Comparison of ENCODE assay signal across 8 cellular contexts in genomic region chr6:85460951-85461805, GRCh38. TPM values are rescaled to one million over a fixed set of nuclear protein-coding genes. Genes with fewer than 3 reads are reported as not detected.
DNase-seq lines count a peak whose midpoint lies in the region; ATAC-seq, FAIRE-seq and TF ChIP-seq lines count a peak whose summit lies in the region.

No MANE protein-coding gene starts in this region.

- H3K9ac ChIP-seq in GM12878 (ENCODE audit: control insufficient read depth, insufficient read depth, low read length) (peak overlapping the region; percentile 40), neural progenitor cell (no peak overlapping the region)

- no peaks in the 10 kb centered on the region for H3F3A ChIP-seq in neural progenitor cell (ENCODE audit: low read depth)

- H3K4me1 Mint-ChIP-seq in neural progenitor cell = peaks cover 6% of the 10 kb centered on the region

- H3K27ac Mint-ChIP-seq in neural progenitor cell = no peak overlapping the region

- H3K4me3 Mint-ChIP-seq in neural progenitor cell = no peak overlapping the region

- H3K9me3 ChIP-seq in GM12878 (replicated peaks; ENCODE audit: control insufficient read depth, insufficient read depth, low read length) = no peaks in the 10 kb centered on the region
- no peaks in the 10 kb centered on the region for H3K9me3 ChIP-seq in neural progenitor cell (ENCODE audit: low read depth)

- H3K4me3 ChIP-seq in GM12878 = no peak overlapping the region; the same call in 1 of the 2 replicates
- H3K4me3 ChIP-seq in neural progenitor cell = no peak overlapping the region

- TF ChIP-seq POLR2A in GM12878 (IDR thresholded peaks at IDR 0.05; ENCODE audit: low read depth, low read length) = no peak

- peak overlapping the region; percentile 71 for H2AFZ ChIP-seq in GM12878 (ENCODE audit: control insufficient read depth, low read depth, low read length)
- H2AFZ ChIP-seq in neural progenitor cell (replicated peaks) = no peak overlapping the region

- TF ChIP-seq RAD21 in GM12878 (IDR thresholded peaks at IDR 0.05; ENCODE audit: insufficient read depth, low read depth, low read length) = peak; percentile 10; the same call in 1 of the 2 replicates

- no peaks in the 10 kb centered on the region for H3K36me3 ChIP-seq in GM12878 (ENCODE audit: control insufficient read depth in 2 of 2, insufficient read depth in 2 of 2, low read length in 1 of 2)
- H3K36me3 ChIP-seq in neural progenitor cell = no peaks in the 10 kb centered on the region

- H3K4me1 ChIP-seq in GM12878 (ENCODE audit: control insufficient read depth, insufficient read depth, low read length) (peaks cover 59% of the 10 kb centered on the region), neural progenitor cell (no peaks in the 10 kb centered on the region)

- H3K79me2 ChIP-seq in GM12878 (ENCODE audit: control insufficient read depth, insufficient read depth, low read length) = peaks cover 2% of the 10 kb centered on the region
- no peaks in the 10 kb centered on the region for H3K79me2 ChIP-seq in neural progenitor cell (ENCODE audit: low read depth)

- peak; percentile 89 to 92 for TF ChIP-seq EP300 in GM12878 (IDR thresholded peaks at IDR 0.05; ENCODE audit: borderline replicate concordance in 1 of 2, control insufficient read depth in 1 of 2, low read depth in 2 of 2, low read length in 2 of 2)

- no peaks in the 10 kb centered on the region for H3K27me3 ChIP-seq in GM12878 (replicated peaks in 1 of 2; ENCODE audit: control insufficient read depth in 2 of 2, insufficient read depth in 2 of 2, low read length in 1 of 2)
- H3K27me3 ChIP-seq in neural progenitor cell = no peaks in the 10 kb centered on the region

- 7% methylated on average over 3 of the region's 3 CpGs for WGBS in GM12878 (ENCODE audit: insufficient coverage, insufficient replicate concordance, low lambda C conversion rate, missing lambda C conversion rate)

- POLR2A ChIA-PET in GM12878 (lab: Charles Lee) = interaction anchor here (1.0 to 8.0 kb wide), 4 partner anchors 10 to 217 kb away, joined by 3 to 64 read pairs (median 6); partner anchors contain the start of gene NT5E

- RAD21 ChIA-PET in GM12878 (lab: Charles Lee; ENCODE audit: unreplicated experiment) = interaction anchor here (0.5 to 7.3 kb wide), 10 partner anchors 10 to 170 kb away, joined by 3 to 76 read pairs (median 4); partner anchors contain the start of gene NT5E

- intact Hi-C loops in GM12878 (cut with micrococcal nuclease; ENCODE audit: unreplicated experiment) = no loop called here
- intact Hi-C loops in sciatic nerve (cut with DNase I) = no loop called here

- no peaks in the 10 kb centered on the region for H3K36me3 Mint-ChIP-seq in neural progenitor cell

- ATAC-seq in GM18502 (IDR thresholded peaks at IDR 0.05; ENCODE audit: poor library complexity, unreplicated experiment) = peak; percentile 75
- ATAC-seq in GM21723 (IDR thresholded peaks at IDR 0.05; ENCODE audit: unreplicated experiment) = peak; percentile 92
- peak; percentile 84 for ATAC-seq in GM12878
- peak; percentile 84 for ATAC-seq in sciatic nerve

- H3K4me2 ChIP-seq in GM12878 (ENCODE audit: control insufficient read depth, insufficient read depth) = peak overlapping the region; percentile 88
- H3K4me2 ChIP-seq in neural progenitor cell = no peak overlapping the region

- no peaks in the 10 kb centered on the region for H3K9me3 Mint-ChIP-seq in neural progenitor cell

- CTCF ChIA-PET in GM12878 (lab: Yijun Ruan, JAX) = interaction anchor here (0.8 to 3.8 kb wide), 5 partner anchors 11 to 76 kb away, joined by 3 to 52 read pairs (median 4); partner anchors contain the start of gene NT5E

- TF ChIP-seq CTCF in GM12878 (IDR thresholded peaks at IDR 0.05 in 2 of 3, conservative IDR thresholded peaks at IDR 0.05 in 1 of 3; ENCODE audit: control insufficient read depth in 2 of 3, extremely low read depth in 1 of 3, insufficient read depth in 1 of 3, low read depth in 3 of 3, low read length in 3 of 3) (no peak), neural progenitor cell (IDR thresholded peaks at IDR 0.05) (no peak)

- in situ Hi-C loops in GM12878 (cut with MboI) = no loop called here

- no TSS peak for BruUV-seq in GM12878 (replicated peaks; lab: Mats Ljungman, UMichigan)

- FAIRE-seq in GM12878 (lab: Jason Lieb, UNC) = peak; percentile 77

- SMC1A ChIA-PET in GM12878 (lab: Charles Lee; ENCODE audit: uncharacterized antibody, unreplicated experiment) = interaction anchor here (0.5 to 9.8 kb wide), 9 partner anchors 12 to 413 kb away, joined by 3 to 138 read pairs (median 4); partner anchors contain the start of gene NT5E

- peaks cover 2% of the 10 kb centered on the region for H3K27me3 Mint-ChIP-seq in neural progenitor cell (ENCODE audit: insufficient read depth, low read depth)

- H4K20me1 ChIP-seq in GM12878 (ENCODE audit: control insufficient read depth, insufficient read depth) (no peaks in the 10 kb centered on the region), neural progenitor cell (ENCODE audit: low read depth) (no peaks in the 10 kb centered on the region)

- peak overlapping the region; percentile 74 for H3K27ac ChIP-seq in GM12878 (ENCODE audit: control insufficient read depth, insufficient read depth)
- no peak overlapping the region for H3K27ac ChIP-seq in neural progenitor cell

- DNase-seq in Kasumi-1 (lab: John Stamatoyannopoulos, UW) = peak; percentile 89 to 91
- DNase-seq in GM12878 (ENCODE audit: low read depth, low spot score) = peak; percentile 85
- DNase-seq in sciatic nerve (ENCODE audit: low spot score) = no peak
- DNase-seq in C1 segment of cervical spinal cord (lab: John Stamatoyannopoulos, UW) = no peak
- no peak for DNase-seq in neural progenitor cell (ENCODE audit: low spot score)
- DNase-seq in RKO (ENCODE audit: low spot score) = no peak

TF ChIP-seq in GM12878, 131 proteins besides CTCF, POLR2A, EP300 and RAD21 (continues in another document):
- TF ChIP-seq POLR2AphosphoS2 (IDR thresholded peaks at IDR 0.05; ENCODE audit: low read depth, low read length) (no peak), HDAC6 (IDR thresholded peaks at IDR 0.05; ENCODE audit: unreplicated experiment) (no peak), ZSCAN29 (IDR thresholded peaks at IDR 0.05) (0 out of 2 replicates have a peak, but pooled peaks have one; percentile 42), RBBP5 (conservative IDR thresholded peaks at IDR 0.05) (no peak), STAT1 (conservative IDR thresholded peaks at IDR 0.05) (no peak), ZNF384 (IDR thresholded peaks at IDR 0.05; ENCODE audit: borderline replicate concordance, low read depth, low read length) (no peak), SKIL (IDR thresholded peaks at IDR 0.05; ENCODE audit: low read depth, poor library complexity, severe bottlenecking) (peak; percentile 89), IKZF2 (IDR thresholded peaks at IDR 0.05) (peak; percentile 81 to 92), SMC3 (IDR thresholded peaks at IDR 0.05; ENCODE audit: borderline replicate concordance, low read length) (no peak; the same call in 1 of the 2 replicates), WRNIP1 (IDR thresholded peaks at IDR 0.05; ENCODE audit: borderline replicate concordance, low read depth, low read length) (no peak), BMI1 (IDR thresholded peaks at IDR 0.05; ENCODE audit: borderline replicate concordance) (peak; percentile 50; the same call in 1 of the 2 replicates), MEF2A (IDR thresholded peaks at IDR 0.05; ENCODE audit: insufficient read depth, low read depth, low read length) (peak; percentile 97), ATF7 (IDR thresholded peaks at IDR 0.05; ENCODE audit: low read depth) (peak; percentile 94), JUND (IDR thresholded peaks at IDR 0.05; ENCODE audit: low read depth, low read length) (no peak)
- TF ChIP-seq, protein P1, sequence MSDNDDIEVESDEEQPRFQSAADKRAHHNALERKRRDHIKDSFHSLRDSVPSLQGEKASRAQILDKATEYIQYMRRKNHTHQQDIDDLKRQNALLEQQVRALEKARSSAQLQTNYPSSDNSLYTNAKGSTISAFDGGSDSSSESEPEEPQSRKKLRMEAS (IDR thresholded peaks at IDR 0.05; ENCODE audit: low read depth, low read length) = no peak

RNA-seq across cellular contexts. Expression of gene NT5E, which starts 11.3 kb away (rescaled TPM):
- 2.2 and 2.5 TPM in 2 replicates for total RNA-seq in GM12878 (2013; cell fraction: nucleolus; rRNA removed)
- 8.2 and 8.4 TPM in 2 replicates for total RNA-seq in GM12878 (2014; rRNA removed)
- total RNA-seq in GM12878 (2014; rRNA removed; fragmentation: Illumina TruSeq; extraction: Trizol) = 6.6 and 6.9 TPM in 2 replicates
- 8.2 and 9.7 TPM in 2 replicates for total RNA-seq in GM12878 (2021)
- 4.2 TPM for polyA plus RNA-seq in GM12878 (2011; ENCODE audit: low read depth)
- polyA plus RNA-seq in GM12878 (2011; rRNA removed) = 6.9 and 9.9 TPM in 2 replicates
- 4.6 and 9.2 TPM in 2 replicates for polyA plus RNA-seq in GM12878 (2011; cell fraction: cytosol; rRNA removed)
- polyA plus RNA-seq in GM12878 (2011; cell fraction: nucleus; rRNA removed) = 7.9 and 9.2 TPM in 2 replicates
- 5.3 and 7.9 TPM in 2 replicates for polyA plus RNA-seq in GM12878 (2012)
- polyA plus RNA-seq in GM12878 (2014; fragmentation: Illumina TruSeq; extraction: Trizol) = 5.6 and 7.5 TPM in 2 replicates
- 1 to 10 TPM; 1.9 to 3.9 TPM for polyA plus RNA-seq in GM12878 (2014; fragmentation: Nextera tagmentation; extraction: Ambion mirVana)
- 7.7 and 8.4 TPM in 2 replicates for polyA plus RNA-seq in GM12878 (2014; rRNA removed)
- 1 to 10 TPM; 8.4 to 9.3 TPM for polyA plus RNA-seq in GM12878 (2016; fragmentation: Nextera tagmentation; extraction: Ambion mirVana)
- polyA minus RNA-seq in GM12878 (2011; rRNA and poly(A)+ RNA removed) = 6.8 and 9.9 TPM in 2 replicates
- polyA minus RNA-seq in GM12878 (2011; cell fraction: cytosol; rRNA and poly(A)+ RNA removed) = 8.7 and 10.4 TPM in 2 replicates
- polyA minus RNA-seq in GM12878 (2011; cell fraction: nucleus; rRNA and poly(A)+ RNA removed) = 14.4 and 19.7 TPM in 2 replicates
- 52.7 TPM for total RNA-seq in sciatic nerve
- not detected in 2 replicates for total RNA-seq in neural progenitor cell (ENCODE audit: low replicate concordance)

Comparison
In these comparisons a context has a peak if more than half of its experiments do, and no peak if none do; other contexts are left out.
1. DNase-seq: peak in Kasumi-1 (2 of 2) and GM12878 (single experiment); none in sciatic nerve (single experiment), C1 segment of cervical spinal cord (0 of 14), neural progenitor cell (single experiment) and RKO (single experiment).
2. Peak in every context shown above with its lines, with median percentiles within 50 percentile points of each other: ATAC-seq.